Comparison of ENCODE assay signal across 1 cellular context in the genomic region with DNA sequence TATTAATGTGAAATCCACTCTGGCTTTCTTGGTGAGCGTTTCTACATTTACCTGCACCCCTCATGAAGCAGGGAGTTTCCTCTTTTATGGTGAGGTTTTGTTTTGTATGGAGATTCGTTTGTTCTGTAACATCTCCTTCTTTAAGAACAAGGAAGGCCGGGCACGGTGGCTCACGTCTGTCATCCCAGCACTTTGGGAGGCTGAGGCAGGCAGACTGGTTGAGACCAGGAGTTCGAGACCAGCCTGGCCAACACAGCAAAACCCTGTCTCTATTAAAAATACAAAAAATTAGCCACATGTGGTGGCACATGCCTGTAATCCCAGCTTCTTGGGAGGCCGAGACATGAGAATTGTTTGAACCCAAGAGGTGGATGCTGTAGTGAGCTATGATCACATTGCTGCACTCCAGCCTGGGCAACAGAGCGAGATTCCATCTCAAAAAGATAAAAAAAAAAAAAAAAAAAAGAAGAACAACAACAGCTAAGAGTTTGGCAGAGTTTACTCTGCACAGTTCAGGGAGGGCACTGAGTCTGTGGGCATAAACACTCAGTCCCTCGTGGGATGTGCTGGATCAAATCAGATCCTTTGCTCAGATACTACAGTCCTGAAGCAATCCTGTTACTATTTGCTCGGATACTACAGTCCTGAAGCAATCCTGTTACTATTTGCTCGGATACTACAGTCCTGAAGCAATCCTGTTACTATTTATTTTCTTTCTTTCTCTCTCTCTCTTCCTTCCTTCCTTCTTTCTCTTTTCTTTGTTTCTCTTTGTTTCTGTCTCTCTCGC.
TF ChIP-seq lines count a peak whose summit lies in the region.

No MANE protein-coding gene starts in this region.

TF ChIP-seq in IMR-90, 13 proteins besides CTCF, POLR2A, EP300 and RAD21:
- TF ChIP-seq SMC3 (IDR thresholded peaks at IDR 0.05; ENCODE audit: low read depth, low read length) (no peak), RCOR1 (IDR thresholded peaks at IDR 0.05; ENCODE audit: insufficient replicate concordance, low read length) (no peak), MXI1 (IDR thresholded peaks at IDR 0.05; ENCODE audit: borderline replicate concordance, low read depth, low read length) (no peak), RFX5 (IDR thresholded peaks at IDR 0.05; ENCODE audit: low read depth, low read length) (no peak), CHD1 (IDR thresholded peaks at IDR 0.05; ENCODE audit: low read depth, low read length) (no peak), FOS (IDR thresholded peaks at IDR 0.05; ENCODE audit: low read depth, low read length) (no peak), MAZ (IDR thresholded peaks at IDR 0.05; ENCODE audit: borderline replicate concordance, low read depth, low read length) (no peak), CEBPB (IDR thresholded peaks at IDR 0.05; ENCODE audit: low read depth, low read length) (no peak)
- TF ChIP-seq, protein P1, sequence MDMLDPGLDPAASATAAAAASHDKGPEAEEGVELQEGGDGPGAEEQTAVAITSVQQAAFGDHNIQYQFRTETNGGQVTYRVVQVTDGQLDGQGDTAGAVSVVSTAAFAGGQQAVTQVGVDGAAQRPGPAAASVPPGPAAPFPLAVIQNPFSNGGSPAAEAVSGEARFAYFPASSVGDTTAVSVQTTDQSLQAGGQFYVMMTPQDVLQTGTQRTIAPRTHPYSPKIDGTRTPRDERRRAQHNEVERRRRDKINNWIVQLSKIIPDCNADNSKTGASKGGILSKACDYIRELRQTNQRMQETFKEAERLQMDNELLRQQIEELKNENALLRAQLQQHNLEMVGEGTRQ (IDR thresholded peaks at IDR 0.05; ENCODE audit: low read depth, low read length), result no peak
- TF ChIP-seq, protein P2, sequence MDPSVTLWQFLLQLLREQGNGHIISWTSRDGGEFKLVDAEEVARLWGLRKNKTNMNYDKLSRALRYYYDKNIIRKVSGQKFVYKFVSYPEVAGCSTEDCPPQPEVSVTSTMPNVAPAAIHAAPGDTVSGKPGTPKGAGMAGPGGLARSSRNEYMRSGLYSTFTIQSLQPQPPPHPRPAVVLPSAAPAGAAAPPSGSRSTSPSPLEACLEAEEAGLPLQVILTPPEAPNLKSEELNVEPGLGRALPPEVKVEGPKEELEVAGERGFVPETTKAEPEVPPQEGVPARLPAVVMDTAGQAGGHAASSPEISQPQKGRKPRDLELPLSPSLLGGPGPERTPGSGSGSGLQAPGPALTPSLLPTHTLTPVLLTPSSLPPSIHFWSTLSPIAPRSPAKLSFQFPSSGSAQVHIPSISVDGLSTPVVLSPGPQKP (IDR thresholded peaks at IDR 0.05; ENCODE audit: borderline replicate concordance, low read depth, low read length), result no peak
